15 cellular contexts compared by ENCODE assay signal in genomic region chr3:1195922-1196321, GRCh38.
DNase-seq lines count a peak whose midpoint lies in the region; ATAC-seq and TF ChIP-seq lines count a peak whose summit lies in the region.
"Had no signal": no experiment of that assay in that cellular context is flagged by ENCODE, and none has a peak within 500 bp of the region (broad histone marks: within the 10 kb centered on the region; RNA-seq: fewer than 3 reads in every experiment).

No MANE protein-coding gene starts in this region.

- H3K27ac ChIP-seq in endodermal cell (ENCODE audit: low read depth, low read length) = no peak overlapping the region
- no peak overlapping the region for H3K27ac ChIP-seq in left lung
- H3K27ac ChIP-seq in A673 (ENCODE audit: low read depth, low read length, poor library complexity, severe bottlenecking) = no peak overlapping the region

- H3K36me3 Mint-ChIP-seq in endodermal cell (ENCODE audit: low read depth) = no peaks in the 10 kb centered on the region

- H3K27me3 Mint-ChIP-seq in endodermal cell (ENCODE audit: insufficient read depth) = no peaks in the 10 kb centered on the region

- peak; percentile 73 for ATAC-seq in left lung
- no peak for ATAC-seq in HG03354 (IDR thresholded peaks at IDR 0.05; ENCODE audit: poor library complexity, severe bottlenecking, unreplicated experiment)
- ATAC-seq: left colon, WTC11 had no signal

- peaks cover 17% of the 10 kb centered on the region for H3K9me3 ChIP-seq in endodermal cell (ENCODE audit: control insufficient read depth, low read length)
- peaks cover 0 to 3% of the 10 kb centered on the region in 2 donors for H3K9me3 ChIP-seq in left lung
- no peaks in the 10 kb centered on the region for H3K9me3 ChIP-seq in A673 (ENCODE audit: low read depth, low read length, poor library complexity, severe bottlenecking)

- H3K27me3 ChIP-seq in endodermal cell (ENCODE audit: control insufficient read depth, insufficient read depth, low read length, poor library complexity, severe bottlenecking) (no peaks in the 10 kb centered on the region), left lung (no peaks in the 10 kb centered on the region), A673 (replicated peaks; ENCODE audit: insufficient read depth, low read depth, low read length, poor library complexity) (no peaks in the 10 kb centered on the region)

- H3K9me3 Mint-ChIP-seq in endodermal cell = no peaks in the 10 kb centered on the region

- POLR2A ChIA-PET in A673 (lab: Charles Lee; ENCODE audit: low non-redundant PET) = no interaction called here

- H3K27ac Mint-ChIP-seq in endodermal cell = peak overlapping the region; percentile 27
- H3K27ac Mint-ChIP-seq: activated naive CD4-positive, alpha-beta T cell treated with anti-CD3 and anti-CD28 coated beads for 36 hours; WTC11 had no signal

- H3K4me3 ChIP-seq in endodermal cell (ENCODE audit: low read length) (no peak overlapping the region), left lung (no peak overlapping the region), A673 (ENCODE audit: low read depth, low read length, poor library complexity, severe bottlenecking) (no peak overlapping the region)

- peaks cover 40% of the 10 kb centered on the region for H3K4me1 Mint-ChIP-seq in endodermal cell
- H3K4me1 Mint-ChIP-seq: WTC11 had no signal

- TF ChIP-seq CTCF in endodermal cell (conservative IDR thresholded peaks at IDR 0.05) (no peak), left lung (IDR thresholded peaks at IDR 0.05) (no peak), A673 (conservative IDR thresholded peaks at IDR 0.05; ENCODE audit: low read depth, low read length) (no peak)

- no TSS peak for BruUV-seq in A673 (replicated peaks; lab: Mats Ljungman, UMichigan)

- H3K9ac ChIP-seq in endodermal cell (ENCODE audit: extremely low read depth, low read length, poor library complexity, severe bottlenecking) = no peak overlapping the region

- H3K4me1 ChIP-seq in endodermal cell (ENCODE audit: control insufficient read depth, insufficient read depth, low read length) (peaks cover 3% of the 10 kb centered on the region), left lung (peaks cover 0 to 3% of the 10 kb centered on the region in 2 donors), A673 (ENCODE audit: insufficient read depth, low read length, poor library complexity, severe bottlenecking) (no peaks in the 10 kb centered on the region)

- CTCF ChIA-PET in A673 (lab: Charles Lee) = no interaction called here

- 84% methylated on average over 1 of the region's 1 CpG; no CpG with 5 or more reads in 1 of the 2 experiments for WGBS in endodermal cell (ENCODE audit: insufficient coverage in 1 of 2, insufficient read length in 1 of 2), 2 experiments

- DNase-seq in AG08395 (ENCODE audit: low spot score) = peak; percentile 59
- peak; percentile 13 for DNase-seq in M059J (ENCODE audit: low read depth)
- DNase-seq in endodermal cell = no peak
- no peak for DNase-seq in left lung
- no peak for DNase-seq in A673 (ENCODE audit: low spot score)
- no peak for DNase-seq in dedifferentiated amniotic fluid mesenchymal stem cell (ENCODE audit: extremely low spot score)
- no peak for DNase-seq in anterior cingulate cortex (lab: John Stamatoyannopoulos, UW)
- DNase-seq: activated naive CD4-positive, alpha-beta T cell treated with anti-CD3 and anti-CD28 coated beads for 36 hours; caudate nucleus; left colon; NCI-H2081 treated with DMSO at 0.1 percent for 48 hours; NCI-H774; T-helper 1 cell had no signal

- no peaks in the 10 kb centered on the region for H3K36me3 ChIP-seq in endodermal cell (ENCODE audit: control insufficient read depth, insufficient read depth, low read length)
- no peaks in the 10 kb centered on the region for H3K36me3 ChIP-seq in left lung
- no peaks in the 10 kb centered on the region for H3K36me3 ChIP-seq in A673 (ENCODE audit: insufficient read depth, low read length, poor library complexity, severe bottlenecking)

- no peak overlapping the region for H3K4me3 Mint-ChIP-seq in endodermal cell
- H3K4me3 Mint-ChIP-seq: activated naive CD4-positive, alpha-beta T cell treated with anti-CD3 and anti-CD28 coated beads for 36 hours; WTC11 had no signal

- intact Hi-C loops in left lung (cut with DNase I) = no loop called here
- intact Hi-C loops in A673 (cut with micrococcal nuclease; ENCODE audit: unreplicated experiment) = no loop called here

Comparison
In these comparisons a context has a peak if more than half of its experiments do, and no peak if none do; other contexts are left out.
1. DNase-seq: peak in AG08395 (single experiment) and M059J (single experiment); none in endodermal cell (single experiment), left lung (0 of 2), A673 (single experiment), dedifferentiated amniotic fluid mesenchymal stem cell (single experiment) and anterior cingulate cortex (0 of 58).